Comparison of ENCODE assay signal across 15 cellular contexts in the genomic region with DNA sequence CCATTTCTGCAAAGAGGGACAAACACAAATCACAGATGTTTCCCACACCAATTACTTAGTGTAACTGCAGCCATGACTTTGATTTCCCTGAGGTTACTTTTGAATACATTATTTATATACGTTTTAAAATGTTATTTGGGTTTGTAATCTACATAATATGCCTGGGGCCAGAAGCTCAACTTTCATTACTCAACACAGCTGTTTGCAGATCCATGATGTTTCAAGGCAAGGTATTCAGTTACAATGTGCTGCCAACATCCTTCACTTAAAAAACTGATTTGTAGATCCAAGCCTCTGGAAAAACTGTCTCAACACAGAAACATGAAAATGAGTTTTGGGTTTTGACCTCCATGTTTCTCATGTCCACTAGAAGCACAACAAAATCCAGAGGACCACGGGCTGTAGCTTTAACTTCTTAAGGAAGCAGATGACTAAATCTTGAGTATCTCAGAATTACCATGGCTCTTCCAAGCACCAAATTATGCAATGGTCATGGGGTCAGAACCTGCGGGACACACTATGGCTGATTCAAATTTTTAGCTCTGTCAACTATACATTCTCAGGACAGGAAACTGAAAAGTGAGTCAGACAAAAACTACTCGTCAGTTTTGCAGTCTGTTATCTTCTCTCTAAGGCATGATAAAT.
DNase-seq lines count a peak whose midpoint lies in the region; ATAC-seq, FAIRE-seq and TF ChIP-seq lines count a peak whose summit lies in the region.
"Had no signal": no experiment of that assay in that cellular context is flagged by ENCODE, and none has a peak within 500 bp of the region (broad histone marks: within the 10 kb centered on the region; RNA-seq: fewer than 3 reads in every experiment).

No MANE protein-coding gene starts in this region.

- WGBS in IMR-90 (ENCODE audit: extremely low coverage in 2 of 2, insufficient read length in 1 of 2), 2 experiments: no CpG with 5 or more reads among the region's 4 CpGs

- peak overlapping the region; percentile 37 for H3K4me2 ChIP-seq in IMR-90 (ENCODE audit: low read depth, low read length)

- H3K14ac ChIP-seq in IMR-90 (replicated peaks; ENCODE audit: low read depth, low read length): no peak overlapping the region

- dilution Hi-C loops in IMR-90 (cut with HindIII; ENCODE audit: low sequenced_read_pairs, unreplicated experiment): no loop called here

- peak overlapping the region in 1 of 2 experiments; percentile 14; a peak in 1 of 4 replicates for H4K8ac ChIP-seq in IMR-90 (ENCODE audit: low read depth in 2 of 2, low read length in 2 of 2)

- peaks cover 25% of the 10 kb centered on the region for H3K9me1 ChIP-seq in IMR-90 (ENCODE audit: insufficient read depth, low read length)

- POLR2A ChIA-PET in IMR-90 (lab: Charles Lee; ENCODE audit: unreplicated experiment): interaction anchor here (0.8 kb wide), 1 partner anchor 9 kb away, joined by 3 read pairs; no protein-coding TSS in a partner anchor

- H3K79me1 ChIP-seq in IMR-90 (ENCODE audit: low read depth in 1 of 2, low read length in 2 of 2): no peaks in the 10 kb centered on the region

- H2BK20ac ChIP-seq in IMR-90 (ENCODE audit: low read depth, low read length): no peak overlapping the region

- CTCF ChIA-PET in IMR-90 (lab: Yijun Ruan, JAX): interaction anchor here (1.1 kb wide), 1 partner anchor 9 kb away, joined by 3 read pairs; no protein-coding TSS in a partner anchor

- H3K23ac ChIP-seq in IMR-90 (ENCODE audit: low read depth, low read length): no peak overlapping the region

- no peaks in the 10 kb centered on the region for H3K9me3 ChIP-seq in IMR-90 (ENCODE audit: control insufficient read depth, insufficient read depth, low read length)
- H3K9me3 ChIP-seq: prostate gland had no signal

- no peak overlapping the region for H3K9ac ChIP-seq in IMR-90 (ENCODE audit: low read depth, low read length)

- intact Hi-C loops in IMR-90 (cut with micrococcal nuclease): no loop called here

- peak overlapping the region; percentile 79; the same call in 1 of the 2 replicates for H2AK5ac ChIP-seq in IMR-90 (ENCODE audit: low read depth, low read length)

- peak overlapping the region; percentile 75; the same call in 1 of the 2 replicates for H3K27ac ChIP-seq in IMR-90 (ENCODE audit: insufficient read depth, low read length)
- H3K27ac ChIP-seq: C4-2B, prostate gland had no signal

- peak overlapping the region; percentile 3; the same call in 1 of the 2 replicates for H3K4ac ChIP-seq in IMR-90 (ENCODE audit: low read depth, low read length)

- peaks cover 24% of the 10 kb centered on the region for H3K4me1 ChIP-seq in IMR-90 (ENCODE audit: control insufficient read depth, insufficient read depth, low read length)

- no peak overlapping the region for H4K5ac ChIP-seq in IMR-90 (ENCODE audit: low read depth, low read length)

- ATAC-seq in IMR-90 (ENCODE audit: low read depth): peak; percentile 58
- ATAC-seq in GM18520 (IDR thresholded peaks at IDR 0.05; ENCODE audit: unreplicated experiment): no peak
- ATAC-seq: activated T-helper 17 cell treated with anti-CD3 and anti-CD28 coated beads, Interleukin-2, amount 50 U/mL, for 72 hours; esophagus mucosa had no signal

- H2BK15ac ChIP-seq in IMR-90 (ENCODE audit: low read depth, low read length): peak overlapping the region; percentile 47; the same call in 1 of the 3 replicates

- H4K91ac ChIP-seq in IMR-90 (ENCODE audit: insufficient read depth, low read depth, low read length): peak overlapping the region; percentile 16; the same call in 1 of the 2 replicates

- FAIRE-seq in bronchial epithelial cell (lab: Jason Lieb, UNC): no peak

- no TSS peak for BruUV-seq in IMR-90 (replicated peaks; lab: Mats Ljungman, UMichigan)

- H3K36me3 ChIP-seq in IMR-90 (ENCODE audit: control insufficient read depth, insufficient read depth, low read length) (no peaks in the 10 kb centered on the region), bronchial epithelial cell (ENCODE audit: control insufficient read depth, insufficient read depth, low read length) (no peaks in the 10 kb centered on the region)
- H3K36me3 ChIP-seq: prostate gland had no signal

- in situ Hi-C loops in IMR-90 (cut with MboI; ENCODE audit: low sequenced_read_pairs): no loop called here

- H3K18ac ChIP-seq in IMR-90 (ENCODE audit: low read depth, low read length): peak overlapping the region; percentile 42; the same call in 1 of the 2 replicates

- DNase-seq in AG10803 (ENCODE audit: low read depth) (peak; percentile 89), IMR-90 (peak; percentile 92), bronchial epithelial cell (ENCODE audit: low read depth) (peak; percentile 74), islet precursor cell (peak; percentile 7), AML-193 (lab: John Stamatoyannopoulos, UW) (no peak), HuH-7 (ENCODE audit: low spot score) (no peak), SKM-1 (lab: John Stamatoyannopoulos, UW; ENCODE audit: unreplicated experiment) (no peak)
- DNase-seq: immature natural killer cell; stimulated activated CD4-positive, alpha-beta T cell treated with anti-CD3 and anti-CD28 coated beads, Interleukin-4, amount 100 ng/mL, for 24 hours; T-helper 2 cell had no signal

- H3K4me3 ChIP-seq in AG10803 (ENCODE audit: low read length) (no peak overlapping the region), IMR-90 (ENCODE audit: insufficient read depth, low read depth, low read length) (no peak overlapping the region), bronchial epithelial cell (ENCODE audit: low read depth, low read length) (no peak overlapping the region)
- H3K4me3 ChIP-seq: prostate gland had no signal

- peak overlapping the region; percentile 53 for H2AFZ ChIP-seq in IMR-90 (replicated peaks; ENCODE audit: low read length, poor library complexity)

- H3K56ac ChIP-seq in IMR-90 (ENCODE audit: extremely low read depth, insufficient read depth, low read length): peak overlapping the region; percentile 5; the same call in 1 of the 2 replicates

- peaks cover 7% of the 10 kb centered on the region; the same call in 1 of the 2 replicates for H4K20me1 ChIP-seq in IMR-90 (ENCODE audit: insufficient read depth, low read length)

- H2AK9ac ChIP-seq in IMR-90 (replicated peaks; ENCODE audit: low read depth, low read length, poor library complexity): no peak overlapping the region

- TF ChIP-seq RAD21 in IMR-90 (IDR thresholded peaks at IDR 0.05; ENCODE audit: low read length): no peak

- H2BK120ac ChIP-seq in IMR-90 (ENCODE audit: low read depth, low read length): peak overlapping the region; percentile 64

- TF ChIP-seq CTCF in AG10803 (conservative IDR thresholded peaks at IDR 0.05; ENCODE audit: low read length): no peak
- no peak for TF ChIP-seq CTCF in IMR-90 (conservative IDR thresholded peaks at IDR 0.05; ENCODE audit: low read depth, low read length)
- no peak for TF ChIP-seq CTCF in bronchial epithelial cell (IDR thresholded peaks at IDR 0.05; ENCODE audit: insufficient read depth, low read length, severe bottlenecking)

- TF ChIP-seq POLR2A in IMR-90 (IDR thresholded peaks at IDR 0.05; ENCODE audit: low read depth, low read length): no peak

- H3K27me3 ChIP-seq in IMR-90 (ENCODE audit: control insufficient read depth, insufficient read depth, low read length): no peaks in the 10 kb centered on the region; the same call in 1 of the 2 replicates
- H3K27me3 ChIP-seq in bronchial epithelial cell (ENCODE audit: control insufficient read depth, insufficient read depth, low read length): peaks cover 6% of the 10 kb centered on the region

- H2BK5ac ChIP-seq in IMR-90 (ENCODE audit: low read depth, low read length, poor library complexity, severe bottlenecking): peak overlapping the region; percentile 35

TF ChIP-seq in IMR-90, 13 proteins besides CTCF, POLR2A, EP300 and RAD21:
- TF ChIP-seq FOS (IDR thresholded peaks at IDR 0.05; ENCODE audit: low read depth, low read length): no peak
- no peak for TF ChIP-seq CHD1 (IDR thresholded peaks at IDR 0.05; ENCODE audit: low read depth, low read length)
- no peak for TF ChIP-seq MAZ (IDR thresholded peaks at IDR 0.05; ENCODE audit: borderline replicate concordance, low read depth, low read length)
- no peak for TF ChIP-seq RCOR1 (IDR thresholded peaks at IDR 0.05; ENCODE audit: insufficient replicate concordance, low read length)
- TF ChIP-seq RFX5 (IDR thresholded peaks at IDR 0.05; ENCODE audit: low read depth, low read length): no peak
- peak; percentile 12; the same call in 1 of the 2 replicates for TF ChIP-seq BHLHE40 (IDR thresholded peaks at IDR 0.05; ENCODE audit: low read depth, low read length)
- no peak for TF ChIP-seq SMC3 (IDR thresholded peaks at IDR 0.05; ENCODE audit: low read depth, low read length)
- TF ChIP-seq NFE2L2 (IDR thresholded peaks at IDR 0.05; ENCODE audit: low read depth, low read length): no peak
- TF ChIP-seq MAFK (IDR thresholded peaks at IDR 0.05; ENCODE audit: low read depth, low read length): peak; percentile 7; the same call in 1 of the 2 replicates
- TF ChIP-seq, protein P1, sequence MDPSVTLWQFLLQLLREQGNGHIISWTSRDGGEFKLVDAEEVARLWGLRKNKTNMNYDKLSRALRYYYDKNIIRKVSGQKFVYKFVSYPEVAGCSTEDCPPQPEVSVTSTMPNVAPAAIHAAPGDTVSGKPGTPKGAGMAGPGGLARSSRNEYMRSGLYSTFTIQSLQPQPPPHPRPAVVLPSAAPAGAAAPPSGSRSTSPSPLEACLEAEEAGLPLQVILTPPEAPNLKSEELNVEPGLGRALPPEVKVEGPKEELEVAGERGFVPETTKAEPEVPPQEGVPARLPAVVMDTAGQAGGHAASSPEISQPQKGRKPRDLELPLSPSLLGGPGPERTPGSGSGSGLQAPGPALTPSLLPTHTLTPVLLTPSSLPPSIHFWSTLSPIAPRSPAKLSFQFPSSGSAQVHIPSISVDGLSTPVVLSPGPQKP (IDR thresholded peaks at IDR 0.05; ENCODE audit: borderline replicate concordance, low read depth, low read length): no peak
- 0 out of 2 replicates have a peak, but pooled peaks have one; percentile 18 for TF ChIP-seq MXI1 (IDR thresholded peaks at IDR 0.05; ENCODE audit: borderline replicate concordance, low read depth, low read length)
- TF ChIP-seq CEBPB (IDR thresholded peaks at IDR 0.05; ENCODE audit: low read depth, low read length): peak; percentile 91
- TF ChIP-seq, protein P2, sequence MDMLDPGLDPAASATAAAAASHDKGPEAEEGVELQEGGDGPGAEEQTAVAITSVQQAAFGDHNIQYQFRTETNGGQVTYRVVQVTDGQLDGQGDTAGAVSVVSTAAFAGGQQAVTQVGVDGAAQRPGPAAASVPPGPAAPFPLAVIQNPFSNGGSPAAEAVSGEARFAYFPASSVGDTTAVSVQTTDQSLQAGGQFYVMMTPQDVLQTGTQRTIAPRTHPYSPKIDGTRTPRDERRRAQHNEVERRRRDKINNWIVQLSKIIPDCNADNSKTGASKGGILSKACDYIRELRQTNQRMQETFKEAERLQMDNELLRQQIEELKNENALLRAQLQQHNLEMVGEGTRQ (IDR thresholded peaks at IDR 0.05; ENCODE audit: low read depth, low read length): peak; percentile 31; the same call in 1 of the 2 replicates

Comparison
In these comparisons a context has a peak if more than half of its experiments do, and no peak if none do; other contexts are left out.
1. DNase-seq: peak in AG10803 (single experiment), IMR-90 (single experiment), bronchial epithelial cell (single experiment) and islet precursor cell (single experiment); none in AML-193 (0 of 2), HuH-7 (single experiment) and SKM-1 (single experiment).